In the genomic region with DNA sequence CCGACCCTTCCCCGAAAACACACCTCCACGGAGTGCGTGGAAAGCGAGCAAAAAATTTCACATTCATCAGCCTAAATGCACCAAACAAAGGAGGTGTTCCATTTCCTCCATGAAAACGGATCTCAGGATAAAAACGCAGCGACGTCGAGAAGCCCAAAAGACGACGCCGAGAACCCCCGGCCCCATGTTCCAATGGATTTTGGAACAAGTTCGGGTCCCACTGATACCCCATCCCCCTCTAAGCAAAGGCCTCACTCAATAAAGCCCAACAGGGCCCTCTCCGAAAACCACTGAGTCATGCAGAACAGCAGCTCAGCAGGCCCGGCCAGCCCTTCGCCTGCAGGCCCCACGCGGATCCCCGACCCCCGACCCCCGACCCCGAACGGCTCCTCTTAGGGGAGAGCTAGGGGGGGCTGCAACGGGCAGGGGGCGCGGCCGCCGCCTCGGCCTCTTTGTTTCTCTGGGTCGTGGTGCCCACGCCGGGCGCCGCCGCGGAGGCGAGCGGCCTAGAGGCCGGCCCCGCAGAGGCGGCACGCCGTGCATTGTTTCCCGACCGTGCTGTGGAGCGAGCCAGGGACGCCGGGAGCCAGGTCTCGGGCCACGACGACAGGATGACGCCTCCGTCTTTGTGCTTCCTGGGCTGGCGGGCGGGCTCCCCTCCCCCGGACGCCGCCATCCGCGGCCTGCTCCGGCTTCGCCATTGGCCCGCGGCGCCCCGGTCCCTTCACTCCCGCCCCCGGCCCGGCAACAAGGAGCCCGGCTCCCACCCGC, we compare ENCODE assay signal across 9 cellular contexts. TPM values are rescaled to one million over a fixed set of nuclear protein-coding genes. Genes with fewer than 3 reads are reported as not detected.
DNase-seq lines count a peak whose midpoint lies in the region; ATAC-seq, FAIRE-seq and TF ChIP-seq lines count a peak whose summit lies in the region.
"Had no signal": no experiment of that assay in that cellular context is flagged by ENCODE, and none has a peak within 500 bp of the region (broad histone marks: within the 10 kb centered on the region; RNA-seq: fewer than 3 reads in every experiment).

No MANE protein-coding gene starts in this region.

- H3K4me1 ChIP-seq in tibial artery = peaks cover 0 to 36% (median 23%) of the 10 kb centered on the region in 4 donors

- peak overlapping the region; percentile 99 for H3K27ac Mint-ChIP-seq in CD4-positive, alpha-beta T cell
- H3K27ac Mint-ChIP-seq in activated naive CD4-positive, alpha-beta T cell treated with anti-CD3 and anti-CD28 coated beads, Interleukin-2, amount 50 U/mL, for 24 hours = peak overlapping the region; percentile 93
- H3K27ac Mint-ChIP-seq in osteocyte (ENCODE audit: unreplicated experiment) = peak overlapping the region; percentile 99

- peak; percentile 58 for ATAC-seq in CD4-positive, alpha-beta T cell (ENCODE audit: poor library complexity)
- ATAC-seq in HG03432 (IDR thresholded peaks at IDR 0.05; ENCODE audit: unreplicated experiment) = peak; percentile 57

- peak; percentile 46 to 74 (median 64) for DNase-seq in CD4-positive, alpha-beta T cell
- DNase-seq in GM19239 (ENCODE audit: insufficient read length, low spot score) (peak; percentile 43), head of caudate nucleus (peak in 41 of 42 donors; percentile 34 to 88 (median 70)), osteocyte (ENCODE audit: extremely low spot score, unreplicated experiment) (peak; percentile 85), tibial artery (peak; percentile 58 to 83)

- H3K4me3 Mint-ChIP-seq in CD4-positive, alpha-beta T cell = peak overlapping the region; percentile 99
- peak overlapping the region; percentile 96 for H3K4me3 Mint-ChIP-seq in activated naive CD4-positive, alpha-beta T cell treated with anti-CD3 and anti-CD28 coated beads, Interleukin-2, amount 50 U/mL, for 24 hours
- H3K4me3 Mint-ChIP-seq in osteocyte (ENCODE audit: unreplicated experiment) = peak overlapping the region; percentile 95

- FAIRE-seq in GM19239 (lab: Jason Lieb, UNC) = peak; percentile 66
- FAIRE-seq: endometrium had no signal

- no peaks in the 10 kb centered on the region for H3K9me3 Mint-ChIP-seq in CD4-positive, alpha-beta T cell
- H3K9me3 Mint-ChIP-seq in activated naive CD4-positive, alpha-beta T cell treated with anti-CD3 and anti-CD28 coated beads, Interleukin-2, amount 50 U/mL, for 24 hours = no peaks in the 10 kb centered on the region
- no peaks in the 10 kb centered on the region for H3K9me3 Mint-ChIP-seq in osteocyte (ENCODE audit: unreplicated experiment)

- H3K27me3 ChIP-seq in CD4-positive, alpha-beta T cell (ENCODE audit: control insufficient read depth, insufficient read depth, low read length) = no peaks in the 10 kb centered on the region
- no peaks in the 10 kb centered on the region for H3K27me3 ChIP-seq in tibial artery

- POLR2A ChIA-PET in CD4-positive, alpha-beta T cell (lab: Charles Lee) = interaction anchor here (0.6 to 2.6 kb wide), 7 partner anchors 7 to 1950 kb away, joined by 3 to 35 read pairs (median 5); partner anchors contain the start of genes CEMIP2 and KLF9

- H3K36me3 ChIP-seq in tibial artery = peaks cover 10 to 33% (median 30%) of the 10 kb centered on the region in 3 donors

- no peak for TF ChIP-seq CTCF in CD4-positive, alpha-beta T cell (IDR thresholded peaks at IDR 0.05)
- no peak for TF ChIP-seq CTCF in osteocyte (IDR thresholded peaks at IDR 0.05)
- TF ChIP-seq CTCF in tibial artery (IDR thresholded peaks at IDR 0.05) = no peak

- peak overlapping the region; percentile 97 for H3K27ac ChIP-seq in CD4-positive, alpha-beta T cell (ENCODE audit: low read depth, low read length)
- peak overlapping the region; percentile 99 to 100 for H3K27ac ChIP-seq in tibial artery

- H3K4me3 ChIP-seq in tibial artery = peak overlapping the region; percentile 89 to 97

- H3K4me1 Mint-ChIP-seq in CD4-positive, alpha-beta T cell (ENCODE audit: low read depth) = peaks cover 59% of the 10 kb centered on the region
- H3K4me1 Mint-ChIP-seq in activated naive CD4-positive, alpha-beta T cell treated with anti-CD3 and anti-CD28 coated beads, Interleukin-2, amount 50 U/mL, for 24 hours = peaks cover 46% of the 10 kb centered on the region
- H3K4me1 Mint-ChIP-seq in osteocyte (ENCODE audit: unreplicated experiment) = peaks cover 40% of the 10 kb centered on the region

- no peaks in the 10 kb centered on the region for H3K27me3 Mint-ChIP-seq in CD4-positive, alpha-beta T cell
- H3K27me3 Mint-ChIP-seq in activated naive CD4-positive, alpha-beta T cell treated with anti-CD3 and anti-CD28 coated beads, Interleukin-2, amount 50 U/mL, for 24 hours = no peaks in the 10 kb centered on the region
- H3K27me3 Mint-ChIP-seq in osteocyte (ENCODE audit: unreplicated experiment) = no peaks in the 10 kb centered on the region

- peak; percentile 26; the same call in 1 of the 2 replicates for TF ChIP-seq POLR2A in Raji (IDR thresholded peaks at IDR 0.05; ENCODE audit: insufficient read depth, low read depth, low read length)

- intact Hi-C loops in CD4-positive, alpha-beta T cell (cut with DNase I, micrococcal nuclease) = loop anchor here (1.0 to 10.0 kb wide), 7 partner anchors 9 to 1949 kb away; partner anchors contain the start of genes CEMIP2 (in 2 of the 2) and KLF9 (in 2 of the 2)
- intact Hi-C loops in head of caudate nucleus (cut with DNase I) = loop anchor here (2.0 kb wide), 1 partner anchor 59 kb away; no protein-coding TSS in a partner anchor
- intact Hi-C loops in tibial artery (cut with DNase I; ENCODE audit: low total_unique reads) = loop anchor here (5.0 to 10.0 kb wide), 2 partner anchors 231 to 1952 kb away; partner anchors contain the start of gene KLF9

- CTCF ChIA-PET in CD4-positive, alpha-beta T cell (lab: Charles Lee) = no interaction called here

- H3K36me3 Mint-ChIP-seq in CD4-positive, alpha-beta T cell (ENCODE audit: low read depth) = peaks cover 53% of the 10 kb centered on the region
- H3K36me3 Mint-ChIP-seq in activated naive CD4-positive, alpha-beta T cell treated with anti-CD3 and anti-CD28 coated beads, Interleukin-2, amount 50 U/mL, for 24 hours = peaks cover 20% of the 10 kb centered on the region
- peaks cover 31% of the 10 kb centered on the region for H3K36me3 Mint-ChIP-seq in osteocyte (ENCODE audit: unreplicated experiment)

- H3K9me3 ChIP-seq in CD4-positive, alpha-beta T cell (ENCODE audit: control insufficient read depth, low read length) = no peaks in the 10 kb centered on the region
- no peaks in the 10 kb centered on the region for H3K9me3 ChIP-seq in tibial artery

RNA-seq across cellular contexts. Expression of gene ZFAND5, which starts 0.9 kb away (rescaled TPM):
- 100 to 1,000 TPM; 368 TPM for total RNA-seq in CD4-positive, alpha-beta T cell
- total RNA-seq in osteocyte = 208 and 233 TPM in 2 replicates

Comparison
In these comparisons a context has a peak if more than half of its experiments do, and no peak if none do; other contexts are left out.
1. Peak in every context shown above with its lines: DNase-seq, ATAC-seq, H3K4me3 ChIP-seq and H3K27ac ChIP-seq.